ENCODE assay signal across 34 cellular contexts in genomic region chr2:161488879-161489278, GRCh38.
"Had no signal": no experiment of that assay in that cellular context is flagged by ENCODE, and none has a peak within 500 bp of the region (broad histone marks: within the 10 kb centered on the region; RNA-seq: fewer than 3 reads in every experiment).

No MANE protein-coding gene starts in this region.

- DNase-seq: Karpas-422, Kasumi-1, MG63, MM.1S, MV-4-11, NCI-H1048, NCI-H1092, NCI-H1092 treated with DMSO at 0.1 percent for 48 hours, NCI-H1105, NCI-H1105 treated with DMSO at 0.1 percent for 48 hours, NCI-H1417 treated with DMSO at 0.1 percent for 48 hours, NCI-H1436, NCI-H1436 treated with DMSO at 0.1 percent for 48 hours, NCI-H146, NCI-H1694, NCI-H1694 treated with DMSO at 0.1 percent for 48 hours, NCI-H187, NCI-H187 treated with DMSO at 0.1 percent for 48 hours, NCI-H1930, NCI-H2029, NCI-H2029 treated with DMSO at 0.1 percent for 48 hours, NCI-H2081, NCI-H2081 treated with DMSO at 0.1 percent for 48 hours, NCI-H2107, NCI-H2171, NCI-H2171 treated with DMSO at 0.1 percent for 48 hours, NCI-H2227 treated with DMSO at 0.1 percent for 48 hours, NCI-H226, NCI-H345, NCI-H446, NCI-H446 treated with DMSO at 0.1 percent for 48 hours, NCI-H510A, NCI-H510A treated with DMSO at 0.1 percent for 48 hours, NCI-H524 had no signal

- H3K27me3 ChIP-seq: MG63 had no signal

- H3K4me3 ChIP-seq: MG63 had no signal

- H3K36me3 ChIP-seq: MG63 had no signal
